In the genomic region with DNA sequence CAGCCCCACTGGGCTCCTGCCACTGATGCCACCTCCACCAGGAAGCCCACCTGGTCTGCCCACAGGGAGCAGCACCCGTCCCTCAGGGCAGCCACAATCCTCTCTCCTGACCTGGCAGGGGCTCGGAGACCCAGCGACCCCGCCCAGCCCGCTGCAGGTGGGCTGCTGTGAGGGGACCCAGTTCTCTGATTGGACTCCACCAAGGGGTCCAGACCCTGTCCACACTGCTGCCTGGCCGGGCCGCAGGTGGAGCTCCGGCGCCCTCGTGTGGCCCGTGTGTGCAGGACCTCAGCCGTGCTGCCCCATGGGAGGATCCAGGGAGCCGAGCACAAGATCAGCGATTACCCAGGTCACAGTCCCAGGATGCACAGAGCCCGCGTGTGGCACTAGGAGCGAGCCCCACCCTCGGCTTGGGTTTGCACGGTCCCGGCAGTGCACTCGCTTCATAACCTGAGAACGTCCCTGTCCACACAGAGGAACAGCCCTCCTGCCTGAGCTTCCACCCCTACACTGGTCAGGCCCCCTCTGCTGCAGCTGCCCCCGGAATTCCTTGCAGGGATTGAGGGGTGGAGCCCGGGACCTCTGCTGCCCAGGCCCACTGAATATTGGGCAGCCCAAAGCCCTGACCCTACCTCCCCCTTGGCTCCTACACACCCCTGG, we compare ENCODE assay signal across 1 cellular context.
TF ChIP-seq lines count a peak whose summit lies in the region.

No MANE protein-coding gene starts in this region.

TF ChIP-seq in HepG2, 621 proteins besides CTCF, POLR2A, EP300 and RAD21 (continues in another document):
- TF ChIP-seq NR1H2 (CRISPR knock-in tag; IDR thresholded peaks at IDR 0.05; ENCODE audit: borderline replicate concordance, low read depth), result no peak
- no peak for TF ChIP-seq FOXJ3 (CRISPR knock-in tag; IDR thresholded peaks at IDR 0.05; ENCODE audit: borderline replicate concordance)
- TF ChIP-seq FLYWCH1 (CRISPR knock-in tag; IDR thresholded peaks at IDR 0.05), result no peak
- TF ChIP-seq, protein P1, sequence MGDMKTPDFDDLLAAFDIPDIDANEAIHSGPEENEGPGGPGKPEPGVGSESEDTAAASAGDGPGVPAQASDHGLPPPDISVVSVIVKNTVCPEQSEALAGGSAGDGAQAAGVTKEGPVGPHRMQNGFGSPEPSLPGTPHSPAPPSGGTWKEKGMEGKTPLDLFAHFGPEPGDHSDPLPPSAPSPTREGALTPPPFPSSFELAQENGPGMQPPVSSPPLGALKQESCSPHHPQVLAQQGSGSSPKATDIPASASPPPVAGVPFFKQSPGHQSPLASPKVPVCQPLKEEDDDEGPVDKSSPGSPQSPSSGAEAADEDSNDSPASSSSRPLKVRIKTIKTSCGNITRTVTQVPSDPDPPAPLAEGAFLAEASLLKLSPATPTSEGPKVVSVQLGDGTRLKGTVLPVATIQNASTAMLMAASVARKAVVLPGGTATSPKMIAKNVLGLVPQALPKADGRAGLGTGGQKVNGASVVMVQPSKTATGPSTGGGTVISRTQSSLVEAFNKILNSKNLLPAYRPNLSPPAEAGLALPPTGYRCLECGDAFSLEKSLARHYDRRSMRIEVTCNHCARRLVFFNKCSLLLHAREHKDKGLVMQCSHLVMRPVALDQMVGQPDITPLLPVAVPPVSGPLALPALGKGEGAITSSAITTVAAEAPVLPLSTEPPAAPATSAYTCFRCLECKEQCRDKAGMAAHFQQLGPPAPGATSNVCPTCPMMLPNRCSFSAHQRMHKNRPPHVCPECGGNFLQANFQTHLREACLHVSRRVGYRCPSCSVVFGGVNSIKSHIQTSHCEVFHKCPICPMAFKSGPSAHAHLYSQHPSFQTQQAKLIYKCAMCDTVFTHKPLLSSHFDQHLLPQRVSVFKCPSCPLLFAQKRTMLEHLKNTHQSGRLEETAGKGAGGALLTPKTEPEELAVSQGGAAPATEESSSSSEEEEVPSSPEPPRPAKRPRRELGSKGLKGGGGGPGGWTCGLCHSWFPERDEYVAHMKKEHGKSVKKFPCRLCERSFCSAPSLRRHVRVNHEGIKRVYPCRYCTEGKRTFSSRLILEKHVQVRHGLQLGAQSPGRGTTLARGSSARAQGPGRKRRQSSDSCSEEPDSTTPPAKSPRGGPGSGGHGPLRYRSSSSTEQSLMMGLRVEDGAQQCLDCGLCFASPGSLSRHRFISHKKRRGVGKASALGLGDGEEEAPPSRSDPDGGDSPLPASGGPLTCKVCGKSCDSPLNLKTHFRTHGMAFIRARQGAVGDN (CRISPR knock-in tag; IDR thresholded peaks at IDR 0.05), result peak; percentile 58
- TF ChIP-seq MAZ (IDR thresholded peaks at IDR 0.05; ENCODE audit: borderline replicate concordance, low read depth, low read length), result no peak
- 0 out of 2 replicates have a peak, but pooled peaks have one; percentile 48 for TF ChIP-seq MAZ (CRISPR knock-in tag; IDR thresholded peaks at IDR 0.05; ENCODE audit: low read depth)
- TF ChIP-seq, protein P2, sequence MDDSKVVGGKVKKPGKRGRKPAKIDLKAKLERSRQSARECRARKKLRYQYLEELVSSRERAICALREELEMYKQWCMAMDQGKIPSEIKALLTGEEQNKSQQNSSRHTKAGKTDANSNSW (CRISPR knock-in tag; IDR thresholded peaks at IDR 0.05; ENCODE audit: borderline replicate concordance), result no peak
- TF ChIP-seq ZNF432 (CRISPR knock-in tag; IDR thresholded peaks at IDR 0.05; ENCODE audit: borderline replicate concordance), result no peak
- TF ChIP-seq NCOA2 (CRISPR knock-in tag; IDR thresholded peaks at IDR 0.05), result no peak
- TF ChIP-seq HOXA9 (CRISPR knock-in tag; IDR thresholded peaks at IDR 0.05; ENCODE audit: borderline replicate concordance), result no peak
- TF ChIP-seq, protein P3, sequence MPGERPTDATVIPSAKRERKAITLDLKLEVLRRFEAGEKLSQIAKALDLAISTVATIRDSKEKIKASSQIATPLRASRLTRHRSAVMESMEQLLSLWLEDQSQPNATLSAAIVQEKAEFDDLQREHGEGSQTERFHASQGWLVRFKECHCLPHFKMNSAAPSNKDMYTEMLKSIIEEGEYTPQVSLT (CRISPR knock-in tag; IDR thresholded peaks at IDR 0.05; ENCODE audit: borderline replicate concordance, low read depth), result no peak
- TF ChIP-seq ZNF468 (CRISPR knock-in tag; IDR thresholded peaks at IDR 0.05), result no peak
- TF ChIP-seq, protein P4, sequence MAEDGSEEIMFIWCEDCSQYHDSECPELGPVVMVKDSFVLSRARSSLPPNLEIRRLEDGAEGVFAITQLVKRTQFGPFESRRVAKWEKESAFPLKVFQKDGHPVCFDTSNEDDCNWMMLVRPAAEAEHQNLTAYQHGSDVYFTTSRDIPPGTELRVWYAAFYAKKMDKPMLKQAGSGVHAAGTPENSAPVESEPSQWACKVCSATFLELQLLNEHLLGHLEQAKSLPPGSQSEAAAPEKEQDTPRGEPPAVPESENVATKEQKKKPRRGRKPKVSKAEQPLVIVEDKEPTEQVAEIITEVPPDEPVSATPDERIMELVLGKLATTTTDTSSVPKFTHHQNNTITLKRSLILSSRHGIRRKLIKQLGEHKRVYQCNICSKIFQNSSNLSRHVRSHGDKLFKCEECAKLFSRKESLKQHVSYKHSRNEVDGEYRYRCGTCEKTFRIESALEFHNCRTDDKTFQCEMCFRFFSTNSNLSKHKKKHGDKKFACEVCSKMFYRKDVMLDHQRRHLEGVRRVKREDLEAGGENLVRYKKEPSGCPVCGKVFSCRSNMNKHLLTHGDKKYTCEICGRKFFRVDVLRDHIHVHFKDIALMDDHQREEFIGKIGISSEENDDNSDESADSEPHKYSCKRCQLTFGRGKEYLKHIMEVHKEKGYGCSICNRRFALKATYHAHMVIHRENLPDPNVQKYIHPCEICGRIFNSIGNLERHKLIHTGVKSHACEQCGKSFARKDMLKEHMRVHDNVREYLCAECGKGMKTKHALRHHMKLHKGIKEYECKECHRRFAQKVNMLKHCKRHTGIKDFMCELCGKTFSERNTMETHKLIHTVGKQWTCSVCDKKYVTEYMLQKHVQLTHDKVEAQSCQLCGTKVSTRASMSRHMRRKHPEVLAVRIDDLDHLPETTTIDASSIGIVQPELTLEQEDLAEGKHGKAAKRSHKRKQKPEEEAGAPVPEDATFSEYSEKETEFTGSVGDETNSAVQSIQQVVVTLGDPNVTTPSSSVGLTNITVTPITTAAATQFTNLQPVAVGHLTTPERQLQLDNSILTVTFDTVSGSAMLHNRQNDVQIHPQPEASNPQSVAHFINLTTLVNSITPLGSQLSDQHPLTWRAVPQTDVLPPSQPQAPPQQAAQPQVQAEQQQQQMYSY (CRISPR knock-in tag; IDR thresholded peaks at IDR 0.05), result no peak
- TF ChIP-seq RNF2 (conservative IDR thresholded peaks at IDR 0.05; ENCODE audit: low read depth), result no peak
- TF ChIP-seq FOSL2 (CRISPR knock-in tag; IDR thresholded peaks at IDR 0.05), result no peak
- TF ChIP-seq, protein P5, sequence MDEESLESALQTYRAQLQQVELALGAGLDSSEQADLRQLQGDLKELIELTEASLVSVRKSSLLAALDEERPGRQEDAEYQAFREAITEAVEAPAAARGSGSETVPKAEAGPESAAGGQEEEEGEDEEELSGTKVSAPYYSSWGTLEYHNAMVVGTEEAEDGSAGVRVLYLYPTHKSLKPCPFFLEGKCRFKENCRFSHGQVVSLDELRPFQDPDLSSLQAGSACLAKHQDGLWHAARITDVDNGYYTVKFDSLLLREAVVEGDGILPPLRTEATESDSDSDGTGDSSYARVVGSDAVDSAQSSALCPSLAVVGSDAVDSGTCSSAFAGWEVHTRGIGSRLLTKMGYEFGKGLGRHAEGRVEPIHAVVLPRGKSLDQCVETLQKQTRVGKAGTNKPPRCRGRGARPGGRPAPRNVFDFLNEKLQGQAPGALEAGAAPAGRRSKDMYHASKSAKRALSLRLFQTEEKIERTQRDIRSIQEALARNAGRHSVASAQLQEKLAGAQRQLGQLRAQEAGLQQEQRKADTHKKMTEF (CRISPR knock-in tag; IDR thresholded peaks at IDR 0.05), result no peak
- peak; percentile 29; the same call in 1 of the 2 replicates for TF ChIP-seq BHLHE40 (IDR thresholded peaks at IDR 0.05; ENCODE audit: low read length)
- TF ChIP-seq ZNF572 (CRISPR knock-in tag; IDR thresholded peaks at IDR 0.05), result peak; percentile 86; the same call in 1 of the 2 replicates
- TF ChIP-seq IRX3 (CRISPR knock-in tag; IDR thresholded peaks at IDR 0.05; ENCODE audit: borderline replicate concordance, low read depth), result no peak
- no peak for TF ChIP-seq ZNF264 (CRISPR knock-in tag; IDR thresholded peaks at IDR 0.05)
- no peak for TF ChIP-seq FOXP1 (IDR thresholded peaks at IDR 0.05)
- no peak for TF ChIP-seq FOXP1 (CRISPR knock-in tag; IDR thresholded peaks at IDR 0.05)
- TF ChIP-seq, protein P6, sequence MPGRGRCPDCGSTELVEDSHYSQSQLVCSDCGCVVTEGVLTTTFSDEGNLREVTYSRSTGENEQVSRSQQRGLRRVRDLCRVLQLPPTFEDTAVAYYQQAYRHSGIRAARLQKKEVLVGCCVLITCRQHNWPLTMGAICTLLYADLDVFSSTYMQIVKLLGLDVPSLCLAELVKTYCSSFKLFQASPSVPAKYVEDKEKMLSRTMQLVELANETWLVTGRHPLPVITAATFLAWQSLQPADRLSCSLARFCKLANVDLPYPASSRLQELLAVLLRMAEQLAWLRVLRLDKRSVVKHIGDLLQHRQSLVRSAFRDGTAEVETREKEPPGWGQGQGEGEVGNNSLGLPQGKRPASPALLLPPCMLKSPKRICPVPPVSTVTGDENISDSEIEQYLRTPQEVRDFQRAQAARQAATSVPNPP (CRISPR knock-in tag; IDR thresholded peaks at IDR 0.05), result no peak
- no peak for TF ChIP-seq GATAD1 (CRISPR knock-in tag; IDR thresholded peaks at IDR 0.05)
- TF ChIP-seq NPAS2 (CRISPR knock-in tag; IDR thresholded peaks at IDR 0.05; ENCODE audit: borderline replicate concordance), result no peak
- no peak for TF ChIP-seq ZNF446 (CRISPR knock-in tag; IDR thresholded peaks at IDR 0.05)
- no peak for TF ChIP-seq TMF1 (CRISPR knock-in tag; IDR thresholded peaks at IDR 0.05; ENCODE audit: low read depth)
- TF ChIP-seq MATR3 (CRISPR knock-in tag; IDR thresholded peaks at IDR 0.05), result no peak
- TF ChIP-seq, protein P7, sequence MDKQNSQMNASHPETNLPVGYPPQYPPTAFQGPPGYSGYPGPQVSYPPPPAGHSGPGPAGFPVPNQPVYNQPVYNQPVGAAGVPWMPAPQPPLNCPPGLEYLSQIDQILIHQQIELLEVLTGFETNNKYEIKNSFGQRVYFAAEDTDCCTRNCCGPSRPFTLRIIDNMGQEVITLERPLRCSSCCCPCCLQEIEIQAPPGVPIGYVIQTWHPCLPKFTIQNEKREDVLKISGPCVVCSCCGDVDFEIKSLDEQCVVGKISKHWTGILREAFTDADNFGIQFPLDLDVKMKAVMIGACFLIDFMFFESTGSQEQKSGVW (CRISPR knock-in tag; IDR thresholded peaks at IDR 0.05; ENCODE audit: borderline replicate concordance), result no peak
- TF ChIP-seq, protein P8, sequence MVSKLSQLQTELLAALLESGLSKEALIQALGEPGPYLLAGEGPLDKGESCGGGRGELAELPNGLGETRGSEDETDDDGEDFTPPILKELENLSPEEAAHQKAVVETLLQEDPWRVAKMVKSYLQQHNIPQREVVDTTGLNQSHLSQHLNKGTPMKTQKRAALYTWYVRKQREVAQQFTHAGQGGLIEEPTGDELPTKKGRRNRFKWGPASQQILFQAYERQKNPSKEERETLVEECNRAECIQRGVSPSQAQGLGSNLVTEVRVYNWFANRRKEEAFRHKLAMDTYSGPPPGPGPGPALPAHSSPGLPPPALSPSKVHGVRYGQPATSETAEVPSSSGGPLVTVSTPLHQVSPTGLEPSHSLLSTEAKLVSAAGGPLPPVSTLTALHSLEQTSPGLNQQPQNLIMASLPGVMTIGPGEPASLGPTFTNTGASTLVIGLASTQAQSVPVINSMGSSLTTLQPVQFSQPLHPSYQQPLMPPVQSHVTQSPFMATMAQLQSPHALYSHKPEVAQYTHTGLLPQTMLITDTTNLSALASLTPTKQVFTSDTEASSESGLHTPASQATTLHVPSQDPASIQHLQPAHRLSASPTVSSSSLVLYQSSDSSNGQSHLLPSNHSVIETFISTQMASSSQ (IDR thresholded peaks at IDR 0.05; ENCODE audit: low read depth), result no peak
- TF ChIP-seq, protein P8 (CRISPR knock-in tag; IDR thresholded peaks at IDR 0.05; ENCODE audit: borderline replicate concordance), result no peak
- TF ChIP-seq ZNF160 (CRISPR knock-in tag; IDR thresholded peaks at IDR 0.05), result no peak
- no peak for TF ChIP-seq NFIC (IDR thresholded peaks at IDR 0.05; ENCODE audit: low read length)
- no peak for TF ChIP-seq ELF4 (CRISPR knock-in tag; IDR thresholded peaks at IDR 0.05; ENCODE audit: borderline replicate concordance)
- peak; percentile 29; the same call in 1 of the 2 replicates for TF ChIP-seq AHR (CRISPR knock-in tag; IDR thresholded peaks at IDR 0.05)
- TF ChIP-seq, protein P9, sequence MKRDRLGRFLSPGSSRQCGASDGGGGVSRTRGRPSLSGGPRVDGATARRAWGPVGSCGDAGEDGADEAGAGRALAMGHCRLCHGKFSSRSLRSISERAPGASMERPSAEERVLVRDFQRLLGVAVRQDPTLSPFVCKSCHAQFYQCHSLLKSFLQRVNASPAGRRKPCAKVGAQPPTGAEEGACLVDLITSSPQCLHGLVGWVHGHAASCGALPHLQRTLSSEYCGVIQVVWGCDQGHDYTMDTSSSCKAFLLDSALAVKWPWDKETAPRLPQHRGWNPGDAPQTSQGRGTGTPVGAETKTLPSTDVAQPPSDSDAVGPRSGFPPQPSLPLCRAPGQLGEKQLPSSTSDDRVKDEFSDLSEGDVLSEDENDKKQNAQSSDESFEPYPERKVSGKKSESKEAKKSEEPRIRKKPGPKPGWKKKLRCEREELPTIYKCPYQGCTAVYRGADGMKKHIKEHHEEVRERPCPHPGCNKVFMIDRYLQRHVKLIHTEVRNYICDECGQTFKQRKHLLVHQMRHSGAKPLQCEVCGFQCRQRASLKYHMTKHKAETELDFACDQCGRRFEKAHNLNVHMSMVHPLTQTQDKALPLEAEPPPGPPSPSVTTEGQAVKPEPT (CRISPR knock-in tag; IDR thresholded peaks at IDR 0.05; ENCODE audit: low read depth), result no peak
- TF ChIP-seq ZNF138 (CRISPR knock-in tag; IDR thresholded peaks at IDR 0.05; ENCODE audit: low read depth), result no peak
- TF ChIP-seq ATAD3A (CRISPR knock-in tag; IDR thresholded peaks at IDR 0.05), result no peak
- peak; percentile 36 for TF ChIP-seq YY1 (IDR thresholded peaks at IDR 0.05; ENCODE audit: insufficient read depth, insufficient replicate concordance, low read depth, low read length)
- TF ChIP-seq FOXO1 (CRISPR knock-in tag; IDR thresholded peaks at IDR 0.05), result no peak
- 0 out of 2 replicates have a peak, but pooled peaks have one; percentile 25 for TF ChIP-seq ZSCAN25 (CRISPR knock-in tag; IDR thresholded peaks at IDR 0.05)
- TF ChIP-seq ZNF17 (CRISPR knock-in tag; IDR thresholded peaks at IDR 0.05), result no peak
- no peak for TF ChIP-seq ZNF30 (CRISPR knock-in tag; IDR thresholded peaks at IDR 0.05)
- no peak for TF ChIP-seq DNMT3B (CRISPR knock-in tag; conservative IDR thresholded peaks at IDR 0.05)
- TF ChIP-seq ZFP36 (IDR thresholded peaks at IDR 0.05; ENCODE audit: borderline replicate concordance, low read depth, low read length, partially characterized antibody), result peak; percentile 89
- no peak for TF ChIP-seq EHMT2 (IDR thresholded peaks at IDR 0.05; ENCODE audit: borderline replicate concordance, low read depth, low read length)
